14 cellular contexts compared by ENCODE assay signal in the genomic region with DNA sequence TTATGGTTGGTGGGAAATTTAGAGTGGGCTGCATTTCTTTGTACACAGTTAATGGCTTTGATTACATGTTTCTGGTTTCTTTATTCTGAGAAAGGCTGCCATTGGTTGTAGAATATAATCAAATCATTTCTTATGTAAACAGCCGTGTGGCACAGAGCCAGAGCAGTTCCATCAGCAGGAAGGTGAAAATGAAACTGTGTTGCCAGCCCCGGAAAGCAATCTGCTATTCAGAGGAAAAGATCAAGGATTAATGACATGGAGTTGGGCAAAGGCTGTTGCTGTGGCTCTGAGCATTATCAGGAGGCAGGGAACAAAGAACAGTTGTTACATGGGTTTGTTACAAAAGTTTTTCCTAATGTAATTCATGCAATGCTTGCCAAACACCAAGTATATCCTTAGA.
DNase-seq lines count a peak whose midpoint lies in the region; ATAC-seq lines count a peak whose summit lies in the region.
"Had no signal": no experiment of that assay in that cellular context is flagged by ENCODE, and none has a peak within 500 bp of the region (broad histone marks: within the 10 kb centered on the region; RNA-seq: fewer than 3 reads in every experiment).

No MANE protein-coding gene starts in this region.

- ATAC-seq in left lobe of liver = peak; percentile 87
- ATAC-seq in GM21737 (IDR thresholded peaks at IDR 0.05; ENCODE audit: unreplicated experiment) = no peak
- ATAC-seq: HCT116 had no signal

- peak; percentile 2 to 56 for DNase-seq in SHP77 (lab: John Stamatoyannopoulos, UW)
- DNase-seq in SHP77 treated with DMSO at 0.1 percent for 48 hours (lab: John Stamatoyannopoulos, UW) = no peak
- DNase-seq in left lobe of liver (ENCODE audit: low spot score) = peak; percentile 62
- peak; percentile 29 for DNase-seq in mucosa of gallbladder (ENCODE audit: low spot score)
- no peak for DNase-seq in GOT3 (lab: John Stamatoyannopoulos, UW)
- no peak for DNase-seq in NCI-H82 (lab: John Stamatoyannopoulos, UW)
- no peak for DNase-seq in NCI-H748 (lab: John Stamatoyannopoulos, UW; ENCODE audit: unreplicated experiment)
- DNase-seq: Caco-2; CD8-positive, alpha-beta memory T cell; DND-41; GDM1; IMR-90 had no signal

Comparison
In these comparisons a context has a peak if more than half of its experiments do, and no peak if none do; other contexts are left out.
1. DNase-seq: peak in SHP77 (2 of 2), left lobe of liver (single experiment) and mucosa of gallbladder (single experiment); none in SHP77 treated with DMSO at 0.1 percent for 48 hours (single experiment), GOT3 (single experiment), NCI-H82 (single experiment) and NCI-H748 (single experiment).